In genomic region chr10:80046629-80047441, GRCh38 we compare ENCODE assay signal across 1 cellular context.
A peak's percentile ranks its signal among the peaks of the same experiment; 100 is the strongest.
TF ChIP-seq lines count a peak whose summit lies in the region.

No MANE protein-coding gene starts in this region.

TF ChIP-seq in H1, 55 proteins besides CTCF, POLR2A, EP300 and RAD21 (continued from another document):
- TF ChIP-seq CHD7 (IDR thresholded peaks at IDR 0.05; ENCODE audit: insufficient replicate concordance, low read length) (no peak), PHF8 (conservative IDR thresholded peaks at IDR 0.05; ENCODE audit: low read depth, low read length) (no peak), YY1 (IDR thresholded peaks at IDR 0.05; ENCODE audit: low read depth, low read length) (0 out of 2 replicates have a peak, but pooled peaks have one; percentile 53), TEAD4 (IDR thresholded peaks at IDR 0.05; ENCODE audit: low read depth, low read length) (peak; percentile 94), SP2 (IDR thresholded peaks at IDR 0.05; ENCODE audit: low read length) (no peak)
